In the genomic region with DNA sequence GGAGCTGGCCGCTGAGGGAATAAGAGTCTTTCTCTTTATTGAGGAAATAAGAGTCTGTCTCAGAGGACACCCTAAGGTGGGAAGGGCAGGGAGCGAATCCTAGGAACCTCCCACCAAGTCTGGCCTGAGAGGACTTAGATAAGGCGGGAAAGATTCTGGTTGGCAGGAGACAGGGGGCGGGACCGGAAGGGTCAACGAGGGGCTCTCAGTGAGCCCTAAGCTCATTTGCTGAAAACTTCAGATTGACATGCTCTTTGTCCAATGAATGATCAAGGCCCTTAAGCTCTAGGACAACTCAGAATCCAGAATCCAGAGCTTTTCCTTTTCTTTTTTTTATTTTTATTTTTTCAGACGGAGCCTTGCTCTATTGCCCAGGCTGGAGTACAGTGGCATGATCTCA, we compare ENCODE assay signal across 5 cellular contexts. TPM values are rescaled to one million over a fixed set of nuclear protein-coding genes. Genes with fewer than 3 reads are reported as not detected.
"Had no signal": no experiment of that assay in that cellular context is flagged by ENCODE, and none has a peak within 500 bp of the region (broad histone marks: within the 10 kb centered on the region; RNA-seq: fewer than 3 reads in every experiment).

A gene (minus strand): TSS at position 101 of the 400 bp plus-strand sequence. CDS start 196 bp downstream, outside the sequence.

RNA-seq across cellular contexts. Expression of the gene that starts here (rescaled TPM):
- total RNA-seq: HepG2, HT-29, HT1080, IMR-90 had no signal
- polyA plus RNA-seq: HepG2, IgD-negative memory B cell, IMR-90 had no signal
